ENCODE assay signal across 8 cellular contexts in the genomic region with DNA sequence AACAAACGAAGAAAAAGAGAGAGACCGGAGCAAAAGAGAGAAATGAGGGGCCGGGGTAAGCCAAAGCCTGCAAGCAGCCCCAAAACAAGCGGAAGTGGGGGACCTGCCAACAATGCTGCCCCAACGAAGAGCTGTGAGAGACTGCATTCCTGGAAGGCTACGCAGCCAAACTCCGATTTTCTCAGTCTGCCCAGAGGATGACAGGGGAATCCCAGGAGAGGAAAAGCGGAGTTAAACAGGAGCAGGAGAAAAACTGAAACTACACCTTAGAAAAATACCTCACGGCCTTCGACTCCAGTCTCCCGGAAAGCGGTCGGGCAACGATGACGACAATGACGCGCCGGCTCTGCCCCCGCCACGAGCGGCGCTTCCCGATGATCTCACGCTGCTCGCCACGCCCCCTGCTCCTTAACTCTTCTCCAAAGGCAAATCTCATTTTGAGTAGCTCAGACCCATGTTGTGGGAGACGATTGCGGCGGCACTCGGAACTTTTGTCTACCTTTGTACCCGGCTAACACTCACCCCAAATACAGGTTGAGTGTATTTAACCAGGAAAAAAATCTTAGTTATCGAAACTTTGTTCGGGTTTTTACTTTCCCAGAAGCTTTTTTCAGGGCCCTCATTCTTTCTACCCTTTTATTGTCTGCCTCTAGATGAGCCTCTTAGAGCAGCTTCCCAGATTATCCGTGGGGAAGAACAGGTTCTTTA. TPM values are rescaled to one million over a fixed set of nuclear protein-coding genes. Genes with fewer than 3 reads are reported as not detected.
A peak's percentile ranks its signal among the peaks of the same experiment; 100 is the strongest.
DNase-seq lines count a peak whose midpoint lies in the region; ATAC-seq, FAIRE-seq and TF ChIP-seq lines count a peak whose summit lies in the region.

TSS of gene C1D (minus strand) at position 325 of the 708 bp plus-strand sequence. CDS start 15,694 bp downstream, outside the sequence.

- intact Hi-C loops in T-helper 1 cell treated with Interleukin-12 subunit alpha and Interleukin-12 subunit beta and Interleukin-4 antibody, amounts not matched to agents 30 ng/mL and 1 ng/mL, for 36 hours (cut with micrococcal nuclease), result loop anchor here (1.0 to 10.0 kb wide), 9 partner anchors 94 to 845 kb away; partner anchors contain the start of genes APLF, ETAA1, FBXO48 and PNO1
- intact Hi-C loops in left cardiac atrium (cut with DNase I) (no loop called here), posterior vena cava (cut with DNase I) (no loop called here), upper lobe of right lung (cut with DNase I) (no loop called here)

- TF ChIP-seq POLR2A in GM12892 (IDR thresholded peaks at IDR 0.05; ENCODE audit: low read depth, low read length), result peak; percentile 79

- DNase-seq in GM12892 (ENCODE audit: insufficient read length) (peak; percentile 53), NCI-H146 treated with DMSO at 0.1 percent for 48 hours (lab: John Stamatoyannopoulos, UW; ENCODE audit: unreplicated experiment) (peak; percentile 86), amniotic epithelial cell (ENCODE audit: low read depth) (peak; percentile 85), left cardiac atrium (peak; percentile 95), posterior vena cava (ENCODE audit: low spot score) (peak; percentile 98), upper lobe of right lung (peak; percentile 97)

- peaks cover 31% of the 10 kb centered on the region for H3K4me1 ChIP-seq in upper lobe of right lung

- no peaks in the 10 kb centered on the region for H3K27me3 ChIP-seq in upper lobe of right lung

- ATAC-seq in HG02852 (IDR thresholded peaks at IDR 0.05; ENCODE audit: unreplicated experiment) (peak; percentile 90), left cardiac atrium (peak; percentile 99), upper lobe of right lung (peak; percentile 100)

- H3K27ac ChIP-seq in upper lobe of right lung, result peak within 1 kb of the TSS; percentile 96

- TF ChIP-seq CTCF in upper lobe of right lung (IDR thresholded peaks at IDR 0.05), result no peak

- H3K4me3 ChIP-seq in upper lobe of right lung, result peak within 1 kb of the TSS; percentile 83

- peak; percentile 85 for FAIRE-seq in GM12892 (lab: Jason Lieb, UNC)

- no peaks in the 10 kb centered on the region for H3K9me3 ChIP-seq in upper lobe of right lung

- H3K36me3 ChIP-seq in upper lobe of right lung, result no peaks in the 10 kb centered on the region

RNA-seq across cellular contexts. Expression of gene C1D, which starts in this region (rescaled TPM):
- 39.4 TPM for polyA plus RNA-seq in GM12892 (2012; ENCODE audit: missing spikeins)
- total RNA-seq in T-helper 1 cell treated with Interleukin-12 subunit alpha and Interleukin-12 subunit beta and Interleukin-4 antibody, amounts not matched to agents 30 ng/mL and 1 ng/mL, for 36 hours, result 22.3 and 23.9 TPM in 2 replicates
- total RNA-seq in left cardiac atrium, result 10 to 100 TPM; 13.8 to 14.6 TPM
- 10 to 100 TPM; 18.9 to 21.8 TPM for total RNA-seq in posterior vena cava
- 19.5 TPM for total RNA-seq in upper lobe of right lung

Comparison
In these comparisons a context has a peak if more than half of its experiments do, and no peak if none do; other contexts are left out.
1. Peak in every context shown above with its lines: DNase-seq, ATAC-seq, H3K4me3 ChIP-seq and H3K27ac ChIP-seq.